16 cellular contexts compared by ENCODE assay signal in the genomic region with DNA sequence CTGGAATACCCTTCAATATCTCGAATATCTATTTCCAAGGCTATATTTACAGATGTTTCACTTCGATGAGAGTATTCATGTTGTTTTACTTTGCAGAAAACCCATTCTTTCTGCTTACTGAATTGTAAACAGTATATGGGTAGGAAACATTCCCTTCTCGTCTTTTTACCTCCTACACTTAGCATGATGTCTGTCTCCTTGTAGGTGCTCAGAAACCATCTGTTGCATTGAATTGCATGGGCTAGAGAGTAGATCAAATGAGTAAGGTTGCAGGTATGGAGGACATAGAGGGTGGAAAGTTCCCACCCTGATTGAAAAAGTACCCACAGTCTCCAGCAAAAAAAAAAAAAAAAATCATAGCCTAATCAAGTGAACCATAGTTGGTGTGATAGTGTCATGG. TPM values are rescaled to one million over a fixed set of nuclear protein-coding genes. Genes with fewer than 3 reads are reported as not detected.
DNase-seq lines count a peak whose midpoint lies in the region; ATAC-seq and TF ChIP-seq lines count a peak whose summit lies in the region.
"Had no signal": no experiment of that assay in that cellular context is flagged by ENCODE, and none has a peak within 500 bp of the region (broad histone marks: within the 10 kb centered on the region; RNA-seq: fewer than 3 reads in every experiment).

No MANE protein-coding gene starts in this region.

- H3K27ac Mint-ChIP-seq in activated naive CD4-positive, alpha-beta T cell treated with anti-CD3 and anti-CD28 coated beads, Interleukin-2, amount 50 U/mL, for 72 hours: peak overlapping the region; percentile 99
- H3K27ac Mint-ChIP-seq in naive B cell: peak overlapping the region; percentile 96 to 100 (median 98)

- no peak for ATAC-seq in activated naive CD4-positive, alpha-beta T cell treated with anti-CD3 and anti-CD28 coated beads, Interleukin-2, amount 50 U/mL, for 72 hours
- peak in 1 of 2 donors; percentile 2 for ATAC-seq in naive B cell (ENCODE audit: low read depth in 2 of 2)
- no peak for ATAC-seq in GM21717 (IDR thresholded peaks at IDR 0.05; ENCODE audit: unreplicated experiment)

- H3K9me3 ChIP-seq in BLaER1 treated with 17β-estradiol and CSF1 and Interleukin-3, amounts not matched to agents 10 nM and 100 nM (replicated peaks in 1 of 11): peaks cover 0 to 10% (median 0%) of the 10 kb centered on the region in 11 experiments; a peak in 3 of 22 replicates

- no peaks in the 10 kb centered on the region for H3K9me3 Mint-ChIP-seq in activated naive CD4-positive, alpha-beta T cell treated with anti-CD3 and anti-CD28 coated beads, Interleukin-2, amount 50 U/mL, for 72 hours
- H3K9me3 Mint-ChIP-seq in naive B cell: peaks cover 0 to 3% (median 0%) of the 10 kb centered on the region in 7 donors
- H3K9me3 Mint-ChIP-seq: neural crest cell had no signal

- H3K4me1 ChIP-seq in BLaER1 treated with 17β-estradiol and CSF1 and Interleukin-3, amounts not matched to agents 10 nM and 100 nM: peaks cover 15 to 61% (median 32%) of the 10 kb centered on the region in 10 experiments

- H3K36me3 Mint-ChIP-seq in activated naive CD4-positive, alpha-beta T cell treated with anti-CD3 and anti-CD28 coated beads, Interleukin-2, amount 50 U/mL, for 72 hours: peaks cover 75 to 77% of the 10 kb centered on the region in 2 donors
- H3K36me3 Mint-ChIP-seq in naive B cell: peaks cover 28 to 34% of the 10 kb centered on the region in 2 donors

- H3K27me3 Mint-ChIP-seq in naive B cell: no peaks in the 10 kb centered on the region

- peaks cover 0 to 45% (median 0%) of the 10 kb centered on the region in 11 experiments; a peak in 11 of 22 replicates for H4K20me1 ChIP-seq in BLaER1 treated with 17β-estradiol and CSF1 and Interleukin-3, amounts not matched to agents 10 nM and 100 nM

- H3K4me2 ChIP-seq in BLaER1 treated with 17β-estradiol and CSF1 and Interleukin-3, amounts not matched to agents 10 nM and 100 nM: peak overlapping the region in 7 of 11 experiments; percentile 74 to 94 (median 88); a peak in 14 of 22 replicates

- peaks cover 53 to 62% (median 62%) of the 10 kb centered on the region in 3 donors for H3K4me1 Mint-ChIP-seq in naive B cell

- peaks cover 0 to 13% (median 0%) of the 10 kb centered on the region in 11 experiments; a peak in 5 of 22 replicates for H3K27me3 ChIP-seq in BLaER1 treated with 17β-estradiol and CSF1 and Interleukin-3, amounts not matched to agents 10 nM and 100 nM

- no peak for TF ChIP-seq CTCF in GM12864 (IDR thresholded peaks at IDR 0.05; ENCODE audit: low read depth, low read length, missing control alignments)

- peak overlapping the region; percentile 82 to 100 (median 94) for H3K4me3 Mint-ChIP-seq in naive B cell
- H3K4me3 Mint-ChIP-seq: neural crest cell had no signal

- H3K4me3 ChIP-seq in BLaER1 treated with 17β-estradiol and CSF1 and Interleukin-3, amounts not matched to agents 10 nM and 100 nM: peak overlapping the region in 7 of 10 experiments; percentile 46 to 93 (median 77); a peak in 13 of 20 replicates
- H3K4me3 ChIP-seq in GM12864 (ENCODE audit: low read depth, low read length): peak overlapping the region; percentile 56

- H3K27ac ChIP-seq in BLaER1 treated with 17β-estradiol and CSF1 and Interleukin-3, amounts not matched to agents 10 nM and 100 nM: peak overlapping the region in 7 of 11 experiments; percentile 12 to 96 (median 90); a peak in 13 of 22 replicates

- peak overlapping the region in 6 of 11 experiments; percentile 76 to 98 (median 92); a peak in 12 of 22 replicates for H3K9ac ChIP-seq in BLaER1 treated with 17β-estradiol and CSF1 and Interleukin-3, amounts not matched to agents 10 nM and 100 nM

- peaks cover 0 to 55% (median 0%) of the 10 kb centered on the region in 11 experiments; a peak in 9 of 22 replicates for H3K36me3 ChIP-seq in BLaER1 treated with 17β-estradiol and CSF1 and Interleukin-3, amounts not matched to agents 10 nM and 100 nM

- DNase-seq in GM12864 (ENCODE audit: low read depth) (no peak), naive B cell (no peak), NOMO-1 (lab: John Stamatoyannopoulos, UW; ENCODE audit: unreplicated experiment in 2 of 2) (no peak), DMS53 (lab: John Stamatoyannopoulos, UW) (no peak), islet precursor cell (no peak)
- no peak for DNase-seq in activated naive CD4-positive, alpha-beta T cell treated with anti-CD3 and anti-CD28 coated beads, Interleukin-2, amount 50 U/mL, for 72 hours (ENCODE audit: low spot score in 2 of 2)
- DNase-seq: activated CD8-positive, alpha-beta memory T cell treated with anti-CD3 and anti-CD28 coated beads, Interleukin-2, amount 50 U/mL, for 4 hours; IMR-90; NCI-H2029; NK-92 treated with Interleukin-12 subunit alpha and Interleukin-12 subunit beta, amount 100 ng/mL, for 24 hours had no signal

RNA-seq across cellular contexts. Expression of a gene that starts 1.8 kb away (rescaled TPM):
- 100 to 1,000 TPM; 417 to 596 TPM for total RNA-seq in activated naive CD4-positive, alpha-beta T cell treated with anti-CD3 and anti-CD28 coated beads, Interleukin-2, amount 50 U/mL, for 72 hours
- polyA plus RNA-seq in naive B cell (ENCODE audit: low read depth in 6 of 6): 100 to 1,000 TPM in 4 of 6 donors, 10 to 100 TPM in 2; 90.7 to 172 (median 121) TPM
- total RNA-seq: bronchial epithelial cell, fibroblast of lung, H1, IMR-90 had no signal
- polyA plus RNA-seq: IMR-90 had no signal
